In the genomic region with DNA sequence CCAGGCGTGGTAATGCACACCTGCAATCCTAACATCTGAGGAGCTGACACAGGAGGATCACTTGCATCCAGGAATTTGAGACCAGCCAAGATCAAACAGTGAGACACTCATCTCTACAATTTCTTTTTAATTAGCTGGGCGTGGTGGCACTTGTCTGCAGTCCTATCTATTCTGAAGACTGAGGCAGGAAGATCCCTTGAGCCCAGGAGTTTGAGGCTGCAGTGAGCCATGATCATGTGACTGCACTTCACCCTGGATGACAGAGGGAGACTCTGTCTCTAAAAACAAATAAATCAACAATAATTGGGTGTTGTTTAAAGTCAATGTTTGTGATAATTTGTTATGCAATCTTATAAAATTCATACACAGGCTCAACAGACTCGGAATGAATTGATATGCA, we compare ENCODE assay signal across 15 cellular contexts.
"Had no signal": no experiment of that assay in that cellular context is flagged by ENCODE, and none has a peak within 500 bp of the region (broad histone marks: within the 10 kb centered on the region; RNA-seq: fewer than 3 reads in every experiment).

No MANE protein-coding gene starts in this region.

- H3K9me3 Mint-ChIP-seq: activated naive CD8-positive, alpha-beta T cell treated with anti-CD3 and anti-CD28 coated beads, Interleukin-2, amount 50 U/mL, for 24 hours; activated T-helper 1 cell treated with anti-CD3 and anti-CD28 coated beads, Interleukin-12 subunit alpha, Interleukin-12 subunit beta, Interleukin-2, Interleukin-4 antibody, amounts not matched to agents 30 ng/mL and 10 ng/mL and 1 ng/mL, durations not matched to agents 14 hours and 24 hours and 36 hours; naive B cell; stimulated activated naive CD8-positive, alpha-beta T cell treated with anti-CD3 and anti-CD28 coated beads, Interleukin-15, amount 100 ng/mL, for 72 hours had no signal

- H3K36me3 Mint-ChIP-seq: naive B cell, neural progenitor cell had no signal

- ATAC-seq: gastroesophageal sphincter, heart right ventricle, sciatic nerve had no signal

- H3K36me3 ChIP-seq: ascending aorta, gastroesophageal sphincter, neural progenitor cell, ovary, spleen had no signal

- H3K27me3 Mint-ChIP-seq: naive B cell; stimulated activated naive CD8-positive, alpha-beta T cell treated with anti-CD3 and anti-CD28 coated beads, Interleukin-15, amount 100 ng/mL, for 72 hours had no signal

- DNase-seq: erythroblast, heart right ventricle, midbrain, naive B cell, ovary, spleen, T-helper 9 cell had no signal

- H3K4me3 Mint-ChIP-seq: neural progenitor cell had no signal

- H3K4me1 ChIP-seq: ascending aorta, gastroesophageal sphincter, neural progenitor cell had no signal

- H3K27ac Mint-ChIP-seq: neural progenitor cell; stimulated activated naive CD8-positive, alpha-beta T cell treated with anti-CD3 and anti-CD28 coated beads, Interleukin-15, amount 100 ng/mL, for 72 hours had no signal

- H3K9me3 ChIP-seq: ascending aorta, gastroesophageal sphincter, heart right ventricle, ovary, spleen had no signal

- H3K27ac ChIP-seq: ascending aorta, gastroesophageal sphincter, neural progenitor cell had no signal

- H3K4me1 Mint-ChIP-seq: neural progenitor cell had no signal

- H3K4me3 ChIP-seq: ascending aorta, gastroesophageal sphincter, heart right ventricle, lung, neural progenitor cell, ovary, spleen had no signal

- H3K27me3 ChIP-seq: ascending aorta, gastroesophageal sphincter, heart right ventricle, ovary, spleen had no signal
